ENCODE assay signal across 8 cellular contexts in genomic region chr13:96090240-96091101, GRCh38. TPM values are rescaled to one million over a fixed set of nuclear protein-coding genes. Genes with fewer than 3 reads are reported as not detected.
DNase-seq lines count a peak whose midpoint lies in the region; ATAC-seq and TF ChIP-seq lines count a peak whose summit lies in the region.

No MANE protein-coding gene starts in this region.

- peaks cover 51% of the 10 kb centered on the region for H3K27me3 Mint-ChIP-seq in activated CD4-positive, alpha-beta T cell treated with anti-CD3 and anti-CD28 coated beads for 36 hours

- H3K27me3 ChIP-seq in tibial nerve, result peaks cover 0 to 74% of the 10 kb centered on the region in 2 donors

- H3K4me1 Mint-ChIP-seq in activated CD4-positive, alpha-beta T cell treated with anti-CD3 and anti-CD28 coated beads for 36 hours, result peaks cover 3% of the 10 kb centered on the region

- no peak for TF ChIP-seq CTCF in tibial nerve (IDR thresholded peaks at IDR 0.05)

- H3K36me3 Mint-ChIP-seq in activated CD4-positive, alpha-beta T cell treated with anti-CD3 and anti-CD28 coated beads for 36 hours (ENCODE audit: low read depth), result no peaks in the 10 kb centered on the region

- 0% methylated on average over 10 to 46 of the region's 133 CpGs for WGBS in tibial nerve, 2 donors

- ATAC-seq in activated CD4-positive, alpha-beta T cell treated with anti-CD3 and anti-CD28 coated beads for 36 hours, result peak; percentile 36
- peak; percentile 21 for ATAC-seq in HG03378 (IDR thresholded peaks at IDR 0.05; ENCODE audit: unreplicated experiment)

- peak overlapping the region in 3 of 4 donors; percentile 26 to 55 (median 37) for H3K4me3 ChIP-seq in tibial nerve

- no peak overlapping the region for H3K4me3 Mint-ChIP-seq in activated CD4-positive, alpha-beta T cell treated with anti-CD3 and anti-CD28 coated beads for 36 hours

- no peaks in the 10 kb centered on the region for H3K36me3 ChIP-seq in tibial nerve

- intact Hi-C loops in activated CD4-positive, alpha-beta T cell treated with anti-CD3 and anti-CD28 coated beads for 36 hours (cut with DNase I, micrococcal nuclease), result loop anchor here in 1 of 2 experiments (5.0 kb wide), 1 partner anchor 1378 kb away; the partner anchor contains the start of gene SOX21

- peaks cover 0 to 25% (median 3%) of the 10 kb centered on the region in 4 donors for H3K4me1 ChIP-seq in tibial nerve

- POLR2A ChIA-PET in activated CD4-positive, alpha-beta T cell treated with anti-CD3 and anti-CD28 coated beads for 36 hours (lab: Charles Lee), result no interaction called here

- no peak overlapping the region for H3K27ac Mint-ChIP-seq in activated CD4-positive, alpha-beta T cell treated with anti-CD3 and anti-CD28 coated beads for 36 hours

- H3K9me3 Mint-ChIP-seq in activated CD4-positive, alpha-beta T cell treated with anti-CD3 and anti-CD28 coated beads for 36 hours (ENCODE audit: low read depth), result no peaks in the 10 kb centered on the region

- no peak for TF ChIP-seq POLR2A in tibial nerve (IDR thresholded peaks at IDR 0.05)

- DNase-seq in activated CD4-positive, alpha-beta T cell treated with anti-CD3 and anti-CD28 coated beads for 36 hours, result peak; percentile 10
- no peak for DNase-seq in activated CD4-positive, alpha-beta T cell treated with anti-CD3 and anti-CD28 coated beads for 4 hours
- peak; percentile 58 for DNase-seq in astrocyte of the hippocampus (ENCODE audit: low read depth, low spot score)
- DNase-seq in iPS-NIHi11 (ENCODE audit: low spot score), result peak; percentile 70
- DNase-seq in tibial nerve (ENCODE audit: low spot score in 2 of 2), result no peak
- DNase-seq in ureter (ENCODE audit: low spot score), result no peak
- DNase-seq in COLO829 (ENCODE audit: low spot score), result no peak

- H3K27ac ChIP-seq in tibial nerve, result no peak overlapping the region

- CTCF ChIA-PET in activated CD4-positive, alpha-beta T cell treated with anti-CD3 and anti-CD28 coated beads for 36 hours (lab: Charles Lee), result no interaction called here

- no peaks in the 10 kb centered on the region for H3K9me3 ChIP-seq in tibial nerve

- no peak for TF ChIP-seq EP300 in tibial nerve (IDR thresholded peaks at IDR 0.05)

RNA-seq across cellular contexts. Expression of gene HS6ST3, which starts 0.6 kb away (rescaled TPM):
- not detected for total RNA-seq in activated CD4-positive, alpha-beta T cell treated with anti-CD3 and anti-CD28 coated beads for 36 hours
- 1 to 10 TPM in 1 of 4 donors, under 1 TPM in 3; 0.21 to 1.1 (median 0.79) TPM for total RNA-seq in tibial nerve
- total RNA-seq in ureter, result 4.4 TPM

RNA-seq across cellular contexts. Expression of gene UGGT2, which starts 37.3 kb away (rescaled TPM):
- total RNA-seq in activated CD4-positive, alpha-beta T cell treated with anti-CD3 and anti-CD28 coated beads for 36 hours, result under 1 TPM; 0.18 to 0.34 TPM
- total RNA-seq in tibial nerve (10 to 100 TPM; 47.7 to 62.4 (median 61.0) TPM), ureter (79.0 TPM)

Comparison
In these comparisons a context has a peak if more than half of its experiments do, and no peak if none do; other contexts are left out.
1. DNase-seq: peak in activated CD4-positive, alpha-beta T cell treated with anti-CD3 and anti-CD28 coated beads for 36 hours (single experiment), astrocyte of the hippocampus (single experiment) and iPS-NIHi11 (single experiment); none in activated CD4-positive, alpha-beta T cell treated with anti-CD3 and anti-CD28 coated beads for 4 hours (0 of 2), tibial nerve (0 of 2), ureter (single experiment) and COLO829 (single experiment).
2. RNA of gene UGGT2, which starts 37.3 kb away (total RNA-seq): 79.0 TPM in ureter (single experiment) and 47.7 to 62.4 TPM in tibial nerve; 0.18 to 0.34 TPM in activated CD4-positive, alpha-beta T cell treated with anti-CD3 and anti-CD28 coated beads for 36 hours; every median in the first group is over 10 times any median in the second.